8 cellular contexts compared by ENCODE assay signal in genomic region chr17:61411114-61411943, GRCh38. TPM values are rescaled to one million over a fixed set of nuclear protein-coding genes. Genes with fewer than 3 reads are reported as not detected.
DNase-seq lines count a peak whose midpoint lies in the region; ATAC-seq and TF ChIP-seq lines count a peak whose summit lies in the region.

No MANE protein-coding gene starts in this region.

- intact Hi-C loops in esophagus squamous epithelium (cut with DNase I) = loop anchor here (5.0 kb wide), 1 partner anchor 426 kb away; no protein-coding TSS in a partner anchor
- intact Hi-C loops in naive thymus-derived CD4-positive, alpha-beta T cell (cut with micrococcal nuclease) = loop anchor here (5.0 to 10.0 kb wide), 4 partner anchors 277 to 1556 kb away; partner anchors contain the start of genes BCAS3 (in 1 of the 2), MED13 (in 1 of the 2) and TANC2 (in 1 of the 2)

- no peaks in the 10 kb centered on the region for H3K9me3 ChIP-seq in esophagus squamous epithelium
- H3K9me3 ChIP-seq in naive thymus-derived CD4-positive, alpha-beta T cell (ENCODE audit: control insufficient read depth in 2 of 3, low read length in 3 of 3) = no peaks in the 10 kb centered on the region

- CTCF ChIA-PET in naive thymus-derived CD4-positive, alpha-beta T cell (lab: Charles Lee) = interaction anchor here (0.6 to 1.2 kb wide), 3 partner anchors 10 to 440 kb away, joined by 3 to 5 read pairs (median 4); no protein-coding TSS in a partner anchor

- peak overlapping the region; percentile 63 to 75 (median 70) for H3K4me3 ChIP-seq in esophagus squamous epithelium
- peak overlapping the region; percentile 64 for H3K4me3 ChIP-seq in naive thymus-derived CD4-positive, alpha-beta T cell (ENCODE audit: low read length)

- H3K4me3 Mint-ChIP-seq in naive thymus-derived CD4-positive, alpha-beta T cell = peak overlapping the region; percentile 66 to 87 (median 78)

- peak; percentile 15 for ATAC-seq in HG03432 (IDR thresholded peaks at IDR 0.05; ENCODE audit: unreplicated experiment)
- no peak for ATAC-seq in naive thymus-derived CD4-positive, alpha-beta T cell
- ATAC-seq in GM21447 (IDR thresholded peaks at IDR 0.05; ENCODE audit: unreplicated experiment) = no peak
- no peak for ATAC-seq in HG02885 (IDR thresholded peaks at IDR 0.05; ENCODE audit: poor library complexity, unreplicated experiment)

- no peaks in the 10 kb centered on the region for H3K36me3 ChIP-seq in esophagus squamous epithelium
- no peaks in the 10 kb centered on the region for H3K36me3 ChIP-seq in naive thymus-derived CD4-positive, alpha-beta T cell (ENCODE audit: control insufficient read depth in 2 of 3, insufficient read depth in 3 of 3, low read length in 3 of 3)

- peaks cover 12 to 31% (median 23%) of the 10 kb centered on the region in 7 donors for H3K4me1 Mint-ChIP-seq in naive thymus-derived CD4-positive, alpha-beta T cell

- 0 to 4% methylated on average over 18 to 19 of the region's 74 CpGs for WGBS in esophagus squamous epithelium, 2 donors

- peaks cover 0 to 3% (median 0%) of the 10 kb centered on the region in 11 donors for H3K9me3 Mint-ChIP-seq in naive thymus-derived CD4-positive, alpha-beta T cell

- H3K36me3 Mint-ChIP-seq in naive thymus-derived CD4-positive, alpha-beta T cell = no peaks in the 10 kb centered on the region

- peak overlapping the region; percentile 82 to 92 (median 90) for H3K27ac ChIP-seq in esophagus squamous epithelium
- H3K27ac ChIP-seq in naive thymus-derived CD4-positive, alpha-beta T cell (ENCODE audit: low read depth, low read length) = no peak overlapping the region

- no peak overlapping the region for H3K27ac Mint-ChIP-seq in naive thymus-derived CD4-positive, alpha-beta T cell

- no peak for TF ChIP-seq POLR2A in esophagus squamous epithelium (IDR thresholded peaks at IDR 0.05)

- H3K27me3 ChIP-seq in esophagus squamous epithelium = peaks cover 0 to 98% (median 5%) of the 10 kb centered on the region in 4 donors
- peaks cover 0 to 32% of the 10 kb centered on the region in 2 donors for H3K27me3 ChIP-seq in naive thymus-derived CD4-positive, alpha-beta T cell (ENCODE audit: control insufficient read depth in 2 of 2, insufficient read depth in 2 of 2, low read length in 2 of 2)

- peak in 1 of 6 experiments; percentile 4 for TF ChIP-seq CTCF in esophagus squamous epithelium (IDR thresholded peaks at IDR 0.05)

- peak; percentile 75 for DNase-seq in DMS 273 (lab: John Stamatoyannopoulos, UW; ENCODE audit: unreplicated experiment)
- no peak for DNase-seq in DMS 273 treated with DMSO at 0.1 percent for 48 hours (lab: John Stamatoyannopoulos, UW)
- DNase-seq in UCSD-AML1 (lab: John Stamatoyannopoulos, UW; ENCODE audit: unreplicated experiment) = peak; percentile 71
- no peak for DNase-seq in esophagus squamous epithelium (lab: John Stamatoyannopoulos, UW)
- DNase-seq in naive thymus-derived CD4-positive, alpha-beta T cell = peak in 3 of 9 donors; percentile 24 to 41 (median 38)

- H3K27me3 Mint-ChIP-seq in naive thymus-derived CD4-positive, alpha-beta T cell = peaks cover 31 to 65% (median 38%) of the 10 kb centered on the region in 5 donors

- H3K4me1 ChIP-seq in esophagus squamous epithelium = peaks cover 28 to 93% (median 32%) of the 10 kb centered on the region in 3 donors
- H3K4me1 ChIP-seq in naive thymus-derived CD4-positive, alpha-beta T cell (ENCODE audit: control insufficient read depth in 2 of 2, insufficient read depth in 2 of 2, low read length in 2 of 2) = peaks cover 7 to 15% of the 10 kb centered on the region in 2 donors

- POLR2A ChIA-PET in naive thymus-derived CD4-positive, alpha-beta T cell (lab: Charles Lee) = no interaction called here

RNA-seq across cellular contexts. Expression of gene TBX2, which starts 11.7 kb away (rescaled TPM):
- 10 to 100 TPM in 1 of 4 donors, 1 to 10 TPM in 3; 2.2 to 13.4 (median 4.2) TPM for total RNA-seq in esophagus squamous epithelium
- total RNA-seq in naive thymus-derived CD4-positive, alpha-beta T cell = not detected
- polyA plus RNA-seq in naive thymus-derived CD4-positive, alpha-beta T cell = not detected

RNA-seq across cellular contexts. Expression of gene TBX4, which starts 40.9 kb away (rescaled TPM):
- not detected for total RNA-seq in esophagus squamous epithelium
- not detected for total RNA-seq in naive thymus-derived CD4-positive, alpha-beta T cell
- not detected for polyA plus RNA-seq in naive thymus-derived CD4-positive, alpha-beta T cell

Comparison
In these comparisons a context has a peak if more than half of its experiments do, and no peak if none do; other contexts are left out.
1. DNase-seq: peak in DMS 273 (single experiment) and UCSD-AML1 (single experiment); none in DMS 273 treated with DMSO at 0.1 percent for 48 hours (single experiment) and esophagus squamous epithelium (single experiment).